8 cellular contexts compared by ENCODE assay signal in genomic region chr17:64920026-64920418, GRCh38. TPM values are rescaled to one million over a fixed set of nuclear protein-coding genes. Genes with fewer than 3 reads are reported as not detected.
DNase-seq lines count a peak whose midpoint lies in the region; ATAC-seq and TF ChIP-seq lines count a peak whose summit lies in the region.

No MANE protein-coding gene starts in this region.

- H3K79me2 ChIP-seq in OCI-LY7 (ENCODE audit: insufficient read depth, low read depth, low read length) = peaks cover 6% of the 10 kb centered on the region; the same call in 1 of the 2 replicates

- intact Hi-C loops in Caco-2 (cut with micrococcal nuclease; ENCODE audit: unreplicated experiment) = no loop called here
- intact Hi-C loops in OCI-LY7 (cut with micrococcal nuclease; ENCODE audit: unreplicated experiment) = loop anchor here (2.0 kb wide), 1 partner anchor 43 kb away; no protein-coding TSS in a partner anchor
- intact Hi-C loops in posterior vena cava (cut with DNase I) = no loop called here

- peak overlapping the region; percentile 62 for H3K4me2 ChIP-seq in OCI-LY7 (ENCODE audit: low read length)

- ATAC-seq in natural killer cell treated with Interleukin-12 subunit alpha and Interleukin-12 subunit beta and Interleukin-15 and Interleukin-18, amount 100 ng/mL, for 72 hours = no peak

- H3K36me3 Mint-ChIP-seq in Caco-2 (ENCODE audit: insufficient read depth, unreplicated experiment) = peaks cover 14% of the 10 kb centered on the region
- H3K36me3 Mint-ChIP-seq in natural killer cell treated with Interleukin-12 subunit alpha and Interleukin-12 subunit beta and Interleukin-15 and Interleukin-18, amount 100 ng/mL, for 72 hours = no peaks in the 10 kb centered on the region

- CTCF ChIA-PET in Caco-2 (lab: Charles Lee) (interaction anchor here (0.7 to 1.4 kb wide), 5 partner anchors 42 to 278 kb away, joined by 3 to 8 read pairs (median 4); no protein-coding TSS in a partner anchor), OCI-LY7 (lab: Charles Lee; ENCODE audit: unreplicated experiment) (no interaction called here)

- peak overlapping the region; percentile 37; the same call in 1 of the 2 replicates for H2AFZ ChIP-seq in OCI-LY7 (ENCODE audit: low read length)

- peak overlapping the region; percentile 77 for H3K27ac ChIP-seq in OCI-LY7 (ENCODE audit: low read depth, low read length, poor library complexity, severe bottlenecking)
- peak overlapping the region; percentile 84 for H3K27ac ChIP-seq in effector memory CD4-positive, alpha-beta T cell (ENCODE audit: insufficient read depth, low read length, poor library complexity, severe bottlenecking)

- no peaks in the 10 kb centered on the region for H3K27me3 ChIP-seq in Caco-2 (replicated peaks; ENCODE audit: control insufficient read depth, insufficient read depth, low read length)
- H3K27me3 ChIP-seq in effector memory CD4-positive, alpha-beta T cell (replicated peaks; ENCODE audit: control insufficient read depth, insufficient read depth, low read length, poor library complexity, severe bottlenecking) = no peaks in the 10 kb centered on the region

- no peaks in the 10 kb centered on the region for H3K4me1 Mint-ChIP-seq in Caco-2 (ENCODE audit: low read depth, unreplicated experiment)
- H3K4me1 Mint-ChIP-seq in natural killer cell treated with Interleukin-12 subunit alpha and Interleukin-12 subunit beta and Interleukin-15 and Interleukin-18, amount 100 ng/mL, for 72 hours (ENCODE audit: low read depth in 2 of 2) = peaks cover 6 to 7% of the 10 kb centered on the region in 2 donors

- H3K9me3 Mint-ChIP-seq in Caco-2 (ENCODE audit: unreplicated experiment) = no peaks in the 10 kb centered on the region
- H3K9me3 Mint-ChIP-seq in natural killer cell treated with Interleukin-12 subunit alpha and Interleukin-12 subunit beta and Interleukin-15 and Interleukin-18, amount 100 ng/mL, for 72 hours = no peaks in the 10 kb centered on the region

- no peaks in the 10 kb centered on the region for H3K9me2 ChIP-seq in OCI-LY7 (ENCODE audit: insufficient read depth, low read length)

- H3K4me3 Mint-ChIP-seq in Caco-2 (ENCODE audit: unreplicated experiment) = peak overlapping the region; percentile 83
- H3K4me3 Mint-ChIP-seq in natural killer cell treated with Interleukin-12 subunit alpha and Interleukin-12 subunit beta and Interleukin-15 and Interleukin-18, amount 100 ng/mL, for 72 hours = peak overlapping the region; percentile 80

- TSS peak; percentile 64 for BruUV-seq in Caco-2 (replicated peaks; lab: Mats Ljungman, UMichigan)
- no TSS peak for BruUV-seq in OCI-LY7 (replicated peaks; lab: Mats Ljungman, UMichigan)

- DNase-seq in Caco-2 (no peak), OCI-LY7 (ENCODE audit: low spot score) (no peak), hippocampal formation (lab: John Stamatoyannopoulos, UW) (no peak), activated gamma-delta T cell treated with Interleukin-2 at 50 U/mL for 16 hours (no peak), posterior vena cava (ENCODE audit: low spot score) (no peak), GDM1 (lab: John Stamatoyannopoulos, UW) (no peak)
- no peak for DNase-seq in effector memory CD4-positive, alpha-beta T cell
- no peak for DNase-seq in natural killer cell treated with Interleukin-12 subunit alpha and Interleukin-12 subunit beta and Interleukin-15 and Interleukin-18, amount 100 ng/mL, for 72 hours (ENCODE audit: low spot score)

- H3K27me3 Mint-ChIP-seq in Caco-2 (ENCODE audit: insufficient read depth, unreplicated experiment) = no peaks in the 10 kb centered on the region
- no peaks in the 10 kb centered on the region for H3K27me3 Mint-ChIP-seq in natural killer cell treated with Interleukin-12 subunit alpha and Interleukin-12 subunit beta and Interleukin-15 and Interleukin-18, amount 100 ng/mL, for 72 hours

- POLR2A ChIA-PET in Caco-2 (lab: Charles Lee) (interaction anchor here (0.9 kb wide), 1 partner anchor 55 kb away, joined by 4 read pairs; no protein-coding TSS in a partner anchor), OCI-LY7 (lab: Charles Lee) (interaction anchor here (0.6 to 1.0 kb wide), 2 partner anchors 67 to 146 kb away, joined by 3 to 6 read pairs; no protein-coding TSS in a partner anchor)

- TF ChIP-seq CTCF in Caco-2 (IDR thresholded peaks at IDR 0.05; ENCODE audit: insufficient read depth in 1 of 2, low read depth in 1 of 2, low read length in 1 of 2, severe bottlenecking in 1 of 2, unreplicated experiment in 1 of 2) (no peak), OCI-LY7 (conservative IDR thresholded peaks at IDR 0.05; ENCODE audit: low read length) (no peak)

- H3K36me3 ChIP-seq in Caco-2 (ENCODE audit: control insufficient read depth, insufficient read depth, low read length) (no peaks in the 10 kb centered on the region), OCI-LY7 (ENCODE audit: insufficient read depth, low read length) (no peaks in the 10 kb centered on the region; the same call in 1 of the 2 replicates)
- no peaks in the 10 kb centered on the region for H3K36me3 ChIP-seq in effector memory CD4-positive, alpha-beta T cell (ENCODE audit: control insufficient read depth, insufficient read depth, low read length)

- H3K27ac Mint-ChIP-seq in Caco-2 (ENCODE audit: unreplicated experiment) = peak overlapping the region; percentile 93
- peak overlapping the region; percentile 68 to 84 for H3K27ac Mint-ChIP-seq in natural killer cell treated with Interleukin-12 subunit alpha and Interleukin-12 subunit beta and Interleukin-15 and Interleukin-18, amount 100 ng/mL, for 72 hours

- H3K4me3 ChIP-seq in Caco-2 (ENCODE audit: low read depth, low read length) = peak overlapping the region; percentile 77
- H3K4me3 ChIP-seq in OCI-LY7 (ENCODE audit: low read depth, low read length, poor library complexity, severe bottlenecking) = peak overlapping the region; percentile 68
- H3K4me3 ChIP-seq in effector memory CD4-positive, alpha-beta T cell (ENCODE audit: insufficient read depth, low read depth, low read length, poor library complexity, severe bottlenecking) = peak overlapping the region; percentile 77

- no peaks in the 10 kb centered on the region for H4K20me1 ChIP-seq in OCI-LY7 (ENCODE audit: insufficient read depth, low read length)

- H3K9me3 ChIP-seq in Caco-2 = no peaks in the 10 kb centered on the region
- H3K9me3 ChIP-seq in OCI-LY7 (ENCODE audit: low read length) = no peaks in the 10 kb centered on the region
- H3K9me3 ChIP-seq in effector memory CD4-positive, alpha-beta T cell (ENCODE audit: control insufficient read depth, low read length) = no peaks in the 10 kb centered on the region

- H3K4me1 ChIP-seq in Caco-2 (peaks cover 5% of the 10 kb centered on the region; the same call in 1 of the 2 replicates), OCI-LY7 (ENCODE audit: insufficient read depth, low read length, poor library complexity, severe bottlenecking) (peaks cover 46% of the 10 kb centered on the region)
- no peaks in the 10 kb centered on the region for H3K4me1 ChIP-seq in effector memory CD4-positive, alpha-beta T cell (ENCODE audit: control insufficient read depth, insufficient read depth, low read length, poor library complexity, severe bottlenecking)

RNA-seq across cellular contexts. Expression of gene LRRC37A3, which starts 0.7 kb away (rescaled TPM):
- 5.8 and 8.6 TPM in 2 replicates for total RNA-seq in Caco-2 (2022)
- 6.2 and 7.3 TPM in 2 replicates for total RNA-seq in OCI-LY7 (2014; rRNA removed; shearing (Covaris generic))
- total RNA-seq in OCI-LY7 (2022) = 27.6 and 30.6 TPM in 2 replicates
- 1 to 10 TPM; 7.0 to 8.5 TPM for total RNA-seq in natural killer cell treated with Interleukin-12 subunit alpha and Interleukin-12 subunit beta and Interleukin-15 and Interleukin-18, amount 100 ng/mL, for 72 hours
- 10 to 100 TPM in 1 of 2 donors, 1 to 10 TPM in 1; 8.7 to 14.8 TPM for total RNA-seq in posterior vena cava
